ENCODE assay signal across 8 cellular contexts in genomic region chr12:111434680-111435338, GRCh38. TPM values are rescaled to one million over a fixed set of nuclear protein-coding genes. Genes with fewer than 3 reads are reported as not detected.
DNase-seq lines count a peak whose midpoint lies in the region; ATAC-seq lines count a peak whose summit lies in the region.

No MANE protein-coding gene starts in this region.

- CTCF ChIA-PET in naive thymus-derived CD4-positive, alpha-beta T cell (lab: Charles Lee), result interaction anchor here (0.7 to 4.4 kb wide), 10 partner anchors 9 to 38 kb away, joined by 3 to 32 read pairs (median 8); no protein-coding TSS in a partner anchor

- H3K27ac Mint-ChIP-seq in dendritic cell treated with granulocyte-macrophage colony-stimulating factor and Interleukin-4, amounts not matched to agents 40 ng/mL and 50 ng/mL, for 4 days, result peak overlapping the region; percentile 68
- H3K27ac Mint-ChIP-seq in naive thymus-derived CD4-positive, alpha-beta T cell, result peak overlapping the region; percentile 97 to 99 (median 99)
- H3K27ac Mint-ChIP-seq in stimulated activated naive CD8-positive, alpha-beta T cell treated with anti-CD3 and anti-CD28 coated beads, Interleukin-15, amount 100 ng/mL, for 72 hours, result peak overlapping the region; percentile 93 to 95

- POLR2A ChIA-PET in naive thymus-derived CD4-positive, alpha-beta T cell (lab: Charles Lee), result interaction anchor here (0.6 to 7.9 kb wide), 13 partner anchors 8 to 406 kb away, joined by 3 to 71 read pairs (median 4); partner anchors contain the start of genes ACAD10, BRAP and SH2B3

- H3K27me3 Mint-ChIP-seq in dendritic cell treated with granulocyte-macrophage colony-stimulating factor and Interleukin-4, amounts not matched to agents 40 ng/mL and 50 ng/mL, for 4 days, result no peaks in the 10 kb centered on the region
- no peaks in the 10 kb centered on the region for H3K27me3 Mint-ChIP-seq in naive thymus-derived CD4-positive, alpha-beta T cell
- no peaks in the 10 kb centered on the region for H3K27me3 Mint-ChIP-seq in stimulated activated naive CD8-positive, alpha-beta T cell treated with anti-CD3 and anti-CD28 coated beads, Interleukin-15, amount 100 ng/mL, for 72 hours

- H3K27ac ChIP-seq in naive thymus-derived CD4-positive, alpha-beta T cell (ENCODE audit: low read depth, low read length), result peak overlapping the region; percentile 94

- ATAC-seq in GM21381 (IDR thresholded peaks at IDR 0.05; ENCODE audit: unreplicated experiment), result peak; percentile 61
- peak; percentile 83 for ATAC-seq in naive thymus-derived CD4-positive, alpha-beta T cell
- peak; percentile 82 for ATAC-seq in stimulated activated naive CD8-positive, alpha-beta T cell treated with anti-CD3 and anti-CD28 coated beads, Interleukin-15, amount 100 ng/mL, for 72 hours

- H3K4me3 Mint-ChIP-seq in dendritic cell treated with granulocyte-macrophage colony-stimulating factor and Interleukin-4, amounts not matched to agents 40 ng/mL and 50 ng/mL, for 4 days, result peak overlapping the region; percentile 37
- H3K4me3 Mint-ChIP-seq in naive thymus-derived CD4-positive, alpha-beta T cell, result peak overlapping the region; percentile 68 to 88 (median 85)
- peak overlapping the region; percentile 68 to 84 for H3K4me3 Mint-ChIP-seq in stimulated activated naive CD8-positive, alpha-beta T cell treated with anti-CD3 and anti-CD28 coated beads, Interleukin-15, amount 100 ng/mL, for 72 hours

- H3K36me3 Mint-ChIP-seq in dendritic cell treated with granulocyte-macrophage colony-stimulating factor and Interleukin-4, amounts not matched to agents 40 ng/mL and 50 ng/mL, for 4 days (ENCODE audit: low read depth), result peaks cover 97% of the 10 kb centered on the region
- peaks cover 0 to 32% (median 0%) of the 10 kb centered on the region in 5 donors for H3K36me3 Mint-ChIP-seq in naive thymus-derived CD4-positive, alpha-beta T cell

- no peaks in the 10 kb centered on the region for H3K36me3 ChIP-seq in naive thymus-derived CD4-positive, alpha-beta T cell (ENCODE audit: control insufficient read depth in 2 of 3, insufficient read depth in 3 of 3, low read length in 3 of 3)

- H3K4me1 Mint-ChIP-seq in dendritic cell treated with granulocyte-macrophage colony-stimulating factor and Interleukin-4, amounts not matched to agents 40 ng/mL and 50 ng/mL, for 4 days (ENCODE audit: low read depth), result peaks cover 98% of the 10 kb centered on the region
- H3K4me1 Mint-ChIP-seq in naive thymus-derived CD4-positive, alpha-beta T cell, result peaks cover 79 to 96% (median 91%) of the 10 kb centered on the region in 7 donors
- peaks cover 100% of the 10 kb centered on the region for H3K4me1 Mint-ChIP-seq in stimulated activated naive CD8-positive, alpha-beta T cell treated with anti-CD3 and anti-CD28 coated beads, Interleukin-15, amount 100 ng/mL, for 72 hours

- peak; percentile 58 for DNase-seq in CD1c-positive myeloid dendritic cell (ENCODE audit: extremely low spot score)
- peak; percentile 59 for DNase-seq in Jurkat, Clone E6-1 (ENCODE audit: low read depth, low spot score)
- DNase-seq in activated CD4-positive, alpha-beta T cell treated with anti-CD3 and anti-CD28 coated beads, Interleukin-2, amount 50 U/mL, for 4 hours, result peak; percentile 84 to 86
- peak; percentile 62 to 94 (median 83) for DNase-seq in naive thymus-derived CD4-positive, alpha-beta T cell
- peak; percentile 85 to 89 for DNase-seq in stimulated activated naive CD8-positive, alpha-beta T cell treated with anti-CD3 and anti-CD28 coated beads, Interleukin-15, amount 100 ng/mL, for 72 hours
- no peak for DNase-seq in globus pallidus (ENCODE audit: low spot score)

- H3K9me3 Mint-ChIP-seq in dendritic cell treated with granulocyte-macrophage colony-stimulating factor and Interleukin-4, amounts not matched to agents 40 ng/mL and 50 ng/mL, for 4 days, result no peaks in the 10 kb centered on the region
- no peaks in the 10 kb centered on the region for H3K9me3 Mint-ChIP-seq in naive thymus-derived CD4-positive, alpha-beta T cell
- H3K9me3 Mint-ChIP-seq in stimulated activated naive CD8-positive, alpha-beta T cell treated with anti-CD3 and anti-CD28 coated beads, Interleukin-15, amount 100 ng/mL, for 72 hours, result no peaks in the 10 kb centered on the region

- no peaks in the 10 kb centered on the region for H3K9me3 ChIP-seq in naive thymus-derived CD4-positive, alpha-beta T cell (ENCODE audit: control insufficient read depth in 2 of 3, low read length in 3 of 3)

- no peak overlapping the region; the same call in 1 of the 2 replicates for H3K4me3 ChIP-seq in Jurkat, Clone E6-1 (ENCODE audit: low read length)
- H3K4me3 ChIP-seq in naive thymus-derived CD4-positive, alpha-beta T cell (ENCODE audit: low read length), result peak overlapping the region; percentile 56

- intact Hi-C loops in dendritic cell treated with granulocyte-macrophage colony-stimulating factor and Interleukin-4, amounts not matched to agents 40 ng/mL and 50 ng/mL, for 4 days (cut with micrococcal nuclease), result no loop called here
- intact Hi-C loops in naive thymus-derived CD4-positive, alpha-beta T cell (cut with micrococcal nuclease), result loop anchor here (1.0 to 5.0 kb wide), 6 partner anchors 9 to 577 kb away; partner anchors contain the start of genes SH2B3 (in 2 of the 2), ERP29 (in 1 of the 2) and TMEM116 (in 1 of the 2)

- H3K4me1 ChIP-seq in naive thymus-derived CD4-positive, alpha-beta T cell (ENCODE audit: control insufficient read depth in 2 of 2, insufficient read depth in 2 of 2, low read length in 2 of 2), result peaks cover 84% of the 10 kb centered on the region in 2 donors

- no peaks in the 10 kb centered on the region for H3K27me3 ChIP-seq in naive thymus-derived CD4-positive, alpha-beta T cell (ENCODE audit: control insufficient read depth in 2 of 2, insufficient read depth in 2 of 2, low read length in 2 of 2)

RNA-seq across cellular contexts. Expression of gene SH2B3, which starts 29.1 kb away (rescaled TPM):
- 9.7 TPM for polyA plus RNA-seq in Jurkat, Clone E6-1 (2012; ENCODE audit: insufficient read depth, insufficient read length)
- 10 to 100 TPM; 18.5 to 71.4 (median 29.8) TPM for total RNA-seq in naive thymus-derived CD4-positive, alpha-beta T cell
- polyA plus RNA-seq in naive thymus-derived CD4-positive, alpha-beta T cell, result 1 to 10 TPM; 3.5 to 7.8 TPM
